In the genomic region with DNA sequence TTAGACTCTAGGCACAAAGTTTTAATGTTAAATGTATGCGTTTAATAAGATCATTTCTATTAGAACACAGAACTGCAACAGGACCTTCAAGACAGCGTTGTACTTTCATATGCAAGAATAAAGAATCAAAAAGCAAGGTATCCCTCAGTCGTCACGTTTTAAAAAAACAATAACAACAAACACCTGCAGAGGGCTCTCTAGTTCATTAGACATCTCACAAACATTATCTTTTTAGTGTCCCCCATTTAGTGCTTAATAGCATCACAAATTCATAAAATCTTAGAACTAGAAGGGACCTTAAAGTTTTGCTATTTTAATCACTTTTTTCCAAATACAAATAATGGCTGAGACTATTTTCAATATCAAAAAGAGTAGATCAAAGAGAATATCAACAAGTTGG, we compare ENCODE assay signal across 25 cellular contexts.
A peak's percentile ranks its signal among the peaks of the same experiment; 100 is the strongest.
DNase-seq lines count a peak whose midpoint lies in the region; FAIRE-seq and TF ChIP-seq lines count a peak whose summit lies in the region.
"Had no signal": no experiment of that assay in that cellular context is flagged by ENCODE, and none has a peak within 500 bp of the region (broad histone marks: within the 10 kb centered on the region; RNA-seq: fewer than 3 reads in every experiment).

No MANE protein-coding gene starts in this region.

- no peaks in the 10 kb centered on the region for H4K20me1 ChIP-seq in Karpas-422 (ENCODE audit: insufficient read depth, low read depth, low read length)

- no peaks in the 10 kb centered on the region for H3K9me2 ChIP-seq in Karpas-422 (replicated peaks; ENCODE audit: insufficient read depth, low read length)

- DNase-seq in Karpas-422, result peak; percentile 51
- DNase-seq in SW480 (ENCODE audit: low spot score), result peak; percentile 5
- DNase-seq in neural crest cell (ENCODE audit: low read depth, low spot score), result no peak
- no peak for DNase-seq in NCI-H1092 treated with DMSO at 0.1 percent for 48 hours (lab: John Stamatoyannopoulos, UW)
- no peak for DNase-seq in D721Med (ENCODE audit: insufficient read length, low spot score)
- no peak for DNase-seq in NCI-H524 (lab: John Stamatoyannopoulos, UW)
- no peak for DNase-seq in effector CD8-positive, alpha-beta T cell (lab: John Stamatoyannopoulos, UW)
- DNase-seq: activated CD4-positive, alpha-beta T cell treated with anti-CD3 and anti-CD28 coated beads, Interleukin-2, amount 50 U/mL, for 1 hour; AML-193; effector memory CD8-positive, alpha-beta T cell; esophagus squamous epithelium; Kasumi-1; left ventricle myocardium superior; NCI-H1436 treated with DMSO at 0.1 percent for 48 hours; NCI-H526 treated with DMSO at 0.1 percent for 48 hours; PC-9; small intestine; stimulated activated CD4-positive, alpha-beta T cell treated with anti-CD3 and anti-CD28 coated beads, Interleukin-4, amount 100 ng/mL, for 24 hours; stomach had no signal

- H3K4me1 Mint-ChIP-seq in neural crest cell, result peaks cover 11% of the 10 kb centered on the region
- H3K4me1 Mint-ChIP-seq: activated T-helper 17 cell treated with anti-CD3 and anti-CD28 coated beads, Interleukin-2, amount 50 U/mL, for 72 hours had no signal

- H3K79me2 ChIP-seq in Karpas-422 (ENCODE audit: low read length), result no peaks in the 10 kb centered on the region

- H2AFZ ChIP-seq in Karpas-422 (ENCODE audit: low read length), result no peak overlapping the region

- H3K27me3 ChIP-seq in Karpas-422 (ENCODE audit: low read length), result 0 out of 2 replicates have a peak, but pooled peaks cover 2% of the 10 kb centered on the region
- H3K27me3 ChIP-seq: esophagus squamous epithelium, SJCRH30, stomach had no signal

- H3K27me3 Mint-ChIP-seq in neural crest cell (ENCODE audit: low read depth), result no peaks in the 10 kb centered on the region
- H3K27me3 Mint-ChIP-seq: effector memory CD8-positive, alpha-beta T cell had no signal

- H3K36me3 Mint-ChIP-seq in neural crest cell (ENCODE audit: low read depth), result no peaks in the 10 kb centered on the region
- H3K36me3 Mint-ChIP-seq: activated naive CD8-positive, alpha-beta T cell had no signal

- H3K27ac Mint-ChIP-seq in neural crest cell (ENCODE audit: unreplicated experiment), result no peak overlapping the region
- H3K27ac Mint-ChIP-seq: activated naive CD8-positive, alpha-beta T cell; activated T-helper 17 cell treated with anti-CD3 and anti-CD28 coated beads, Interleukin-2, amount 50 U/mL, for 72 hours; effector memory CD8-positive, alpha-beta T cell; T-helper 1 cell treated with Interleukin-12 subunit alpha and Interleukin-12 subunit beta and Interleukin-4 antibody, amounts not matched to agents 30 μg/mL and 1 μg/mL, for 36 hours had no signal

- no peak overlapping the region for H3K4me3 ChIP-seq in Karpas-422 (ENCODE audit: low read length)
- H3K4me3 ChIP-seq: esophagus squamous epithelium, PC-9, SJCRH30, stomach had no signal

- H3K27ac ChIP-seq in Karpas-422 (ENCODE audit: low read length), result no peak overlapping the region
- H3K27ac ChIP-seq: esophagus squamous epithelium, PC-9, SJCRH30, stomach had no signal

- no peaks in the 10 kb centered on the region for H3K9me3 Mint-ChIP-seq in neural crest cell
- H3K9me3 Mint-ChIP-seq: activated T-helper 17 cell treated with anti-CD3 and anti-CD28 coated beads, Interleukin-2, amount 50 U/mL, for 72 hours; T-helper 1 cell treated with Interleukin-12 subunit alpha and Interleukin-12 subunit beta and Interleukin-4 antibody, amounts not matched to agents 30 μg/mL and 1 μg/mL, for 36 hours had no signal

- H3K9me3 ChIP-seq in Karpas-422 (ENCODE audit: low read length), result no peaks in the 10 kb centered on the region
- H3K9me3 ChIP-seq: esophagus squamous epithelium, SJCRH30, stomach had no signal

- H3K4me3 Mint-ChIP-seq in neural crest cell, result no peak overlapping the region
- H3K4me3 Mint-ChIP-seq: activated naive CD8-positive, alpha-beta T cell; activated T-helper 17 cell treated with anti-CD3 and anti-CD28 coated beads, Interleukin-2, amount 50 U/mL, for 72 hours; effector memory CD8-positive, alpha-beta T cell; T-helper 1 cell treated with Interleukin-12 subunit alpha and Interleukin-12 subunit beta and Interleukin-4 antibody, amounts not matched to agents 30 μg/mL and 1 μg/mL, for 36 hours had no signal

- TF ChIP-seq CTCF in GM12872 (IDR thresholded peaks at IDR 0.05; ENCODE audit: insufficient read depth, low read depth, low read length) (peak; percentile 24; the same call in 1 of the 3 replicates), neural crest cell (conservative IDR thresholded peaks at IDR 0.05) (peak; percentile 37), D721Med (IDR thresholded peaks at IDR 0.05; ENCODE audit: insufficient read depth, missing control alignments) (no peak)

- no peak for FAIRE-seq in D721Med (lab: Jason Lieb, UNC)
- FAIRE-seq: HTR-8/SVneo, small intestine had no signal

- H3K4me1 ChIP-seq in Karpas-422 (ENCODE audit: low read length), result no peaks in the 10 kb centered on the region
- H3K4me1 ChIP-seq: esophagus squamous epithelium, SJCRH30, stomach had no signal

- H3K36me3 ChIP-seq in Karpas-422 (ENCODE audit: insufficient read depth, low read length), result no peaks in the 10 kb centered on the region
- H3K36me3 ChIP-seq: esophagus squamous epithelium, SJCRH30, stomach had no signal

- no peak overlapping the region for H3K4me2 ChIP-seq in Karpas-422 (ENCODE audit: low read depth, low read length, poor library complexity, severe bottlenecking)
- H3K4me2 ChIP-seq: PC-9 had no signal

- no peak overlapping the region for H3K9ac ChIP-seq in Karpas-422 (ENCODE audit: low read length)

Comparison
In these comparisons a context has a peak if more than half of its experiments do, and no peak if none do; other contexts are left out.
1. DNase-seq: peak in Karpas-422 (single experiment) and SW480 (single experiment); none in neural crest cell (single experiment), NCI-H1092 treated with DMSO at 0.1 percent for 48 hours (single experiment), D721Med (single experiment), NCI-H524 (0 of 2) and effector CD8-positive, alpha-beta T cell (single experiment).